In genomic region chr1:12109901-12110300, GRCh38 we compare ENCODE assay signal across 24 cellular contexts. TPM values are rescaled to one million over a fixed set of nuclear protein-coding genes. Genes with fewer than 3 reads are reported as not detected.
"Had no signal": no experiment of that assay in that cellular context is flagged by ENCODE, and none has a peak within 500 bp of the region (broad histone marks: within the 10 kb centered on the region; RNA-seq: fewer than 3 reads in every experiment).

No MANE protein-coding gene starts in this region.

- H3K9me3 ChIP-seq: SK-N-SH had no signal

- H3K9ac ChIP-seq: KMS-11, SK-N-SH had no signal

- DNase-seq: Kasumi-1, MM.1S, NCI-H1092 treated with DMSO at 0.1 percent for 48 hours, NCI-H1436, NCI-H187, NCI-H2029, NCI-H2081 treated with DMSO at 0.1 percent for 48 hours, NCI-H2171, NCI-H226, NCI-H446, NCI-H510A, NCI-H524 treated with DMSO at 0.1 percent for 48 hours, NCI-H69, NCI-H774, PC-3, SHP77, SK-N-SH, SW 1271 had no signal

- H3K27ac ChIP-seq: HL-60, KMS-11, RWPE1 had no signal

- H3K4me3 ChIP-seq: K562 had no signal

- ATAC-seq: K562, Panc1, PC-3 had no signal

- H3K4me2 ChIP-seq: KMS-11, SK-N-SH had no signal

RNA-seq across cellular contexts. Expression of gene TNFRSF8, which starts 46.8 kb away (rescaled TPM):
- total RNA-seq: PC-3, SK-MEL-5 had no signal
